22 cellular contexts compared by ENCODE assay signal in the genomic region with DNA sequence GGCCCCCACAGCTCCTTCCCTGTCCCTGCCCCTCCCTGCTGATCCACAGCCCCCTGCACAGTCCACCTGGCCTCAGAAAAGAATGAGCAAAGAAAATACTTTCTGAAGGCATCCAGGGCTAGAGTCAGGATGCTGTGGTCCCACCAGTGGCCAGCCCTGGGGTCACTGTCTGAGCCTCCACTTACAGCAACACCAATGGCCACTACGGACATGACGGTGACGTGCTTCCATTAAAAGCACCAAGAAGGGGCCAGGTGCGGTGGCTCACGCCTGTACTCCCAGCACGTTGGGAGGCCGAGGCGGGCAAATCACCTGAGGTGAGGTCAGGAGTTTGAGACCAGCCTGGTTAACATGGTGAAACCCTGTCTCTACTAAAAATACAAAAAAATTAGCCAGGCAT. TPM values are rescaled to one million over a fixed set of nuclear protein-coding genes. Genes with fewer than 3 reads are reported as not detected.
"Had no signal": no experiment of that assay in that cellular context is flagged by ENCODE, and none has a peak within 500 bp of the region (broad histone marks: within the 10 kb centered on the region; RNA-seq: fewer than 3 reads in every experiment).

No MANE protein-coding gene starts in this region.

- H3K4me3 Mint-ChIP-seq: activated naive CD8-positive, alpha-beta T cell had no signal

- H3K27ac ChIP-seq: adrenal gland, ascending aorta, brain microvascular endothelial cell, dorsolateral prefrontal cortex, esophagus squamous epithelium, gastrocnemius medialis, suprapubic skin, transverse colon, WERI-Rb-1 had no signal

- DNase-seq: activated CD4-positive, alpha-beta T cell treated with anti-CD3 and anti-CD28 coated beads, Interleukin-2, amount 50 U/mL, for 1 hour; activated CD4-positive, CD25-positive, alpha-beta regulatory T cell treated with anti-CD3 and anti-CD28 coated beads, Interleukin-2, amount 50 U/mL, for 72 hours; activated gamma-delta T cell treated with Interleukin-2 at 50 U/mL for 16 hours; activated T-cell treated with anti-CD3 and anti-CD28 coated beads for 4 hours; adrenal gland; brain microvascular endothelial cell; caudate nucleus; dorsolateral prefrontal cortex; esophagus squamous epithelium; gastrocnemius medialis; hippocampal formation; left ventricle myocardium superior; retina; stimulated activated CD4-positive, alpha-beta T cell treated with anti-CD3 and anti-CD28 coated beads, Interleukin-12 subunit alpha, Interleukin-12 subunit beta, amount 100 ng/mL, for 4 hours; transverse colon; WERI-Rb-1 had no signal

- ATAC-seq: gastrocnemius medialis, left ventricle myocardium superior, SK-N-SH treated with all-trans-retinoic acid at 6 μM for 48 hours had no signal

- H3K27ac Mint-ChIP-seq: activated naive CD8-positive, alpha-beta T cell; progenitor cell of endocrine pancreas had no signal

RNA-seq across cellular contexts. Expression of gene JAKMIP1, which starts 4.0 kb away (rescaled TPM):
- total RNA-seq: ascending aorta, left ventricle myocardium superior, myocyte had no signal
